9 cellular contexts compared by ENCODE assay signal in the genomic region with DNA sequence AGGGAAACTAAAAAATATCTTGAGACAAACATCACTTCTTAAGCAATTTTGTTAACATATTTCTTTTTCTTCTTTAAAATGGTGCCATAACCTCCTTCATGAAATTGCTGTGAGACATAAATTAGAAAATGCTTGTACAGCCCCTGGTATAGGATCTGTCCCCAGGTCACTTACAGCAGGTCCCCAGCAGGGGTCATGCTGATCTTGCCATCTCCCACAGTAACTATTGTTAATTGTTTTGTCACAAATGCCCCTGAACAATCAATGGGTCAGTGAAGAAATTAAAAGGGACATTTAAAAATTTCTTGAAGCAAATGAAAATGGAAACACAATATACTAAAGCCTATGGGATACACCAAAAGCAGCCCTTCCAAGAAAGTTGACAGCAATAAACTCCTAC.
DNase-seq lines count a peak whose midpoint lies in the region; ATAC-seq and TF ChIP-seq lines count a peak whose summit lies in the region.
"Had no signal": no experiment of that assay in that cellular context is flagged by ENCODE, and none has a peak within 500 bp of the region (broad histone marks: within the 10 kb centered on the region; RNA-seq: fewer than 3 reads in every experiment).

No MANE protein-coding gene starts in this region.

- DNase-seq in GM13977 (ENCODE audit: low spot score) (no peak), OCI-M1 (lab: John Stamatoyannopoulos, UW) (peak; percentile 45), fibroblast of villous mesenchyme (ENCODE audit: low read depth) (no peak), middle frontal gyrus (ENCODE audit: extremely low spot score, low spot score) (no peak)
- DNase-seq in activated CD8-positive, alpha-beta memory T cell treated with anti-CD3 and anti-CD28 coated beads, Interleukin-2, amount 50 U/mL, for 48 hours: no peak
- DNase-seq in stimulated activated CD4-positive, alpha-beta T cell treated with anti-CD3 and anti-CD28 coated beads, Interleukin-1b, Interleukin-23, amount 100 ng/mL, for 48 hours: no peak
- DNase-seq: NCI-H2081 treated with DMSO at 0.1 percent for 48 hours had no signal

- in situ Hi-C loops in GM13977 (cut with MboI; ENCODE audit: low pct_unique_long_range_greater_than_20kb, low sequenced_read_pairs, unreplicated experiment): loop anchor here (25.0 kb wide), 2 partner anchors 605 to 705 kb away; partner anchors contain the start of gene SLC39A13

- no peak overlapping the region for H3K4me3 ChIP-seq in fibroblast of villous mesenchyme (ENCODE audit: low read depth, low read length)

- no peak overlapping the region for H3K27ac ChIP-seq in 22Rv1

- TF ChIP-seq CTCF in 22Rv1 (IDR thresholded peaks at IDR 0.05) (peak; percentile 67), GM13977 (IDR thresholded peaks at IDR 0.05; ENCODE audit: extremely low read depth, insufficient read depth, missing control alignments) (peak; percentile 48), fibroblast of villous mesenchyme (IDR thresholded peaks at IDR 0.05; ENCODE audit: insufficient read depth, low read depth, low read length) (peak; percentile 59)

- no peak for ATAC-seq in GM21360 (IDR thresholded peaks at IDR 0.05; ENCODE audit: unreplicated experiment)
